26 cellular contexts compared by ENCODE assay signal in genomic region chr13:22993148-22993547, GRCh38.
"Had no signal": no experiment of that assay in that cellular context is flagged by ENCODE, and none has a peak within 500 bp of the region (broad histone marks: within the 10 kb centered on the region; RNA-seq: fewer than 3 reads in every experiment).

No MANE protein-coding gene starts in this region.

- H3K27ac Mint-ChIP-seq: activated naive CD4-positive, alpha-beta T cell treated with anti-CD3 and anti-CD28 coated beads, Interleukin-2, amount 10 ng/mL, durations not matched to agents 7 days and 5 days; activated naive CD8-positive, alpha-beta T cell treated with anti-CD3 and anti-CD28 coated beads, Interleukin-2, amount 10 ng/mL, durations not matched to agents 7 days and 5 days; nephron; T-helper 1 cell treated with Interleukin-12 subunit alpha and Interleukin-12 subunit beta and Interleukin-4 antibody, amounts not matched to agents 30 μg/mL and 1 μg/mL, for 36 hours had no signal

- H3K4me1 ChIP-seq: ascending aorta, esophagus muscularis mucosa, foreskin keratinocyte, left lung, lower lobe of right lung had no signal

- H3K4me3 ChIP-seq: ascending aorta, esophagus muscularis mucosa, left lung, lower lobe of right lung, thoracic aorta had no signal

- H3K27me3 Mint-ChIP-seq: activated naive CD4-positive, alpha-beta T cell treated with anti-CD3 and anti-CD28 coated beads, Interleukin-2, amount 10 ng/mL, durations not matched to agents 7 days and 5 days; activated naive CD8-positive, alpha-beta T cell treated with anti-CD3 and anti-CD28 coated beads, Interleukin-2, amount 10 ng/mL, durations not matched to agents 7 days and 5 days had no signal

- H3K36me3 ChIP-seq: ascending aorta, brain microvascular endothelial cell, esophagus muscularis mucosa, left lung, lower lobe of right lung, thoracic aorta had no signal

- H3K36me3 Mint-ChIP-seq: activated naive CD4-positive, alpha-beta T cell treated with anti-CD3 and anti-CD28 coated beads, Interleukin-2, amount 10 ng/mL, durations not matched to agents 7 days and 5 days; activated naive CD8-positive, alpha-beta T cell treated with anti-CD3 and anti-CD28 coated beads, Interleukin-2, amount 10 ng/mL, durations not matched to agents 7 days and 5 days had no signal

- H3K9me3 Mint-ChIP-seq: activated naive CD4-positive, alpha-beta T cell treated with anti-CD3 and anti-CD28 coated beads, Interleukin-2, amount 10 ng/mL, durations not matched to agents 7 days and 5 days; T-helper 1 cell treated with Interleukin-12 subunit alpha and Interleukin-12 subunit beta and Interleukin-4 antibody, amounts not matched to agents 30 μg/mL and 1 μg/mL, for 36 hours had no signal

- FAIRE-seq: islet of Langerhans, TTC549, urothelium cell line had no signal

- DNase-seq: activated CD4-positive, alpha-beta T cell treated with anti-CD3 and anti-CD28 coated beads for 4 hours; activated CD4-positive, alpha-beta T cell treated with anti-CD3 and anti-CD28 coated beads, Interleukin-2, amount 50 U/mL, for 48 hours; activated CD8-positive, alpha-beta memory T cell treated with anti-CD3 and anti-CD28 coated beads for 24 hours; activated gamma-delta T cell; activated naive CD4-positive, alpha-beta T cell treated with anti-CD3 and anti-CD28 coated beads, Interleukin-2, amount 10 ng/mL, durations not matched to agents 7 days and 5 days; activated naive CD8-positive, alpha-beta T cell treated with anti-CD3 and anti-CD28 coated beads, Interleukin-2, amount 10 ng/mL, durations not matched to agents 7 days and 5 days; activated T-cell treated with anti-CD3 and anti-CD28 coated beads, Interleukin-2, amount 50 U/mL, for 1 hour; brain microvascular endothelial cell; cortex of kidney; foreskin keratinocyte; left lung; lower lobe of right lung; mesenchymal stem cell; right cardiac atrium; stimulated activated CD4-positive, alpha-beta T cell treated with anti-CD3 and anti-CD28 coated beads, Interleukin-2, amount 100 ng/mL, for 48 hours; stimulated activated naive CD8-positive, alpha-beta T cell treated with anti-CD3 and anti-CD28 coated beads, Interleukin-15, Interleukin-2, amounts not matched to agents 100 U/mL and 50 U/mL, for 24 hours; T-helper 9 cell had no signal

- H3K27ac ChIP-seq: ascending aorta, brain microvascular endothelial cell, esophagus muscularis mucosa, foreskin keratinocyte, left lung, lower lobe of right lung, thoracic aorta, VCaP had no signal

- H3K9me3 ChIP-seq: ascending aorta, esophagus muscularis mucosa, left lung, lower lobe of right lung, thoracic aorta had no signal

- H3K4me3 Mint-ChIP-seq: activated naive CD4-positive, alpha-beta T cell treated with anti-CD3 and anti-CD28 coated beads, Interleukin-2, amount 10 ng/mL, durations not matched to agents 7 days and 5 days; activated naive CD8-positive, alpha-beta T cell treated with anti-CD3 and anti-CD28 coated beads, Interleukin-2, amount 10 ng/mL, durations not matched to agents 7 days and 5 days; nephron; T-helper 1 cell treated with Interleukin-12 subunit alpha and Interleukin-12 subunit beta and Interleukin-4 antibody, amounts not matched to agents 30 μg/mL and 1 μg/mL, for 36 hours had no signal

- H3K4me1 Mint-ChIP-seq: activated naive CD4-positive, alpha-beta T cell treated with anti-CD3 and anti-CD28 coated beads, Interleukin-2, amount 10 ng/mL, durations not matched to agents 7 days and 5 days; activated naive CD8-positive, alpha-beta T cell treated with anti-CD3 and anti-CD28 coated beads, Interleukin-2, amount 10 ng/mL, durations not matched to agents 7 days and 5 days; nephron had no signal

- H3K27me3 ChIP-seq: ascending aorta, brain microvascular endothelial cell, esophagus muscularis mucosa, foreskin keratinocyte, left lung had no signal

- ATAC-seq: foreskin keratinocyte; left lung; lower lobe of right lung; right cardiac atrium; stimulated activated naive CD8-positive, alpha-beta T cell treated with anti-CD3 and anti-CD28 coated beads, Interleukin-15, Interleukin-2, amounts not matched to agents 100 U/mL and 50 U/mL, for 24 hours had no signal
